Comparison of ENCODE assay signal across 22 cellular contexts in genomic region chr10:89846786-89847185, GRCh38.
"Had no signal": no experiment of that assay in that cellular context is flagged by ENCODE, and none has a peak within 500 bp of the region (broad histone marks: within the 10 kb centered on the region; RNA-seq: fewer than 3 reads in every experiment).

No MANE protein-coding gene starts in this region.

- H3K36me3 ChIP-seq: breast epithelium, lower lobe of right lung, uterus had no signal

- H3K9me3 Mint-ChIP-seq: central memory CD8-positive, alpha-beta T cell; natural killer cell treated with Interleukin-12 subunit alpha and Interleukin-12 subunit beta and Interleukin-15 and Interleukin-18, amount 100 ng/mL, for 72 hours had no signal

- ATAC-seq: left lobe of liver; lower lobe of right lung; mucosa of descending colon; natural killer cell treated with Interleukin-12 subunit alpha and Interleukin-12 subunit beta and Interleukin-15 and Interleukin-18, amount 100 ng/mL, for 72 hours; right cardiac atrium had no signal

- H3K4me3 ChIP-seq: breast epithelium, lower lobe of right lung, mucosa of descending colon, testis, uterus had no signal

- H3K27ac ChIP-seq: breast epithelium, lower lobe of right lung, testis, uterus had no signal

- H3K4me1 ChIP-seq: breast epithelium, lower lobe of right lung, testis, uterus had no signal

- H3K9me3 ChIP-seq: breast epithelium, lower lobe of right lung, mucosa of descending colon, testis, uterus had no signal

- H3K27me3 Mint-ChIP-seq: dendritic cell treated with granulocyte-macrophage colony-stimulating factor and Interleukin-4, amounts not matched to agents 40 ng/mL and 50 ng/mL, for 4 days had no signal

- H3K4me3 Mint-ChIP-seq: central memory CD8-positive, alpha-beta T cell; dendritic cell treated with granulocyte-macrophage colony-stimulating factor and Interleukin-4, amounts not matched to agents 40 ng/mL and 50 ng/mL, for 4 days; endodermal cell; natural killer cell treated with Interleukin-12 subunit alpha and Interleukin-12 subunit beta and Interleukin-15 and Interleukin-18, amount 100 ng/mL, for 72 hours had no signal

- DNase-seq: activated CD4-positive, alpha-beta T cell treated with anti-CD3 and anti-CD28 coated beads for 4 hours; activated CD4-positive, alpha-beta T cell treated with anti-CD3 and anti-CD28 coated beads, Interleukin-2, amount 50 U/mL, for 48 hours; activated CD8-positive, alpha-beta memory T cell treated with anti-CD3 and anti-CD28 coated beads, Interleukin-2, amount 50 U/mL, for 4 hours; activated gamma-delta T cell treated with Interleukin-2 at 50 U/mL for 16 hours; activated naive CD4-positive, alpha-beta T cell treated with anti-CD3 and anti-CD28 coated beads, Interleukin-2, amount 50 U/mL, for 16 hours; activated T-cell treated with anti-CD3 and anti-CD28 coated beads, Interleukin-2, amount 50 U/mL, for 1 hour; amniotic stem cell; endodermal cell; head of caudate nucleus; hypothalamus; lower lobe of right lung; mesendoderm; mucosa of descending colon; right cardiac atrium; stimulated activated naive CD4-positive, alpha-beta T cell treated with Interleukin-2 at 50 U/mL for 16 hours; testis; uterus had no signal

- H3K4me1 Mint-ChIP-seq: central memory CD8-positive, alpha-beta T cell; endodermal cell had no signal

- H3K27ac Mint-ChIP-seq: dendritic cell treated with granulocyte-macrophage colony-stimulating factor and Interleukin-4, amounts not matched to agents 40 ng/mL and 50 ng/mL, for 4 days; endodermal cell; natural killer cell treated with Interleukin-12 subunit alpha and Interleukin-12 subunit beta and Interleukin-15 and Interleukin-18, amount 100 ng/mL, for 72 hours had no signal

- H3K27me3 ChIP-seq: breast epithelium, testis, uterus had no signal

- H3K36me3 Mint-ChIP-seq: natural killer cell treated with Interleukin-12 subunit alpha and Interleukin-12 subunit beta and Interleukin-15 and Interleukin-18, amount 100 ng/mL, for 72 hours had no signal
